Comparison of ENCODE assay signal across 17 cellular contexts in the genomic region with DNA sequence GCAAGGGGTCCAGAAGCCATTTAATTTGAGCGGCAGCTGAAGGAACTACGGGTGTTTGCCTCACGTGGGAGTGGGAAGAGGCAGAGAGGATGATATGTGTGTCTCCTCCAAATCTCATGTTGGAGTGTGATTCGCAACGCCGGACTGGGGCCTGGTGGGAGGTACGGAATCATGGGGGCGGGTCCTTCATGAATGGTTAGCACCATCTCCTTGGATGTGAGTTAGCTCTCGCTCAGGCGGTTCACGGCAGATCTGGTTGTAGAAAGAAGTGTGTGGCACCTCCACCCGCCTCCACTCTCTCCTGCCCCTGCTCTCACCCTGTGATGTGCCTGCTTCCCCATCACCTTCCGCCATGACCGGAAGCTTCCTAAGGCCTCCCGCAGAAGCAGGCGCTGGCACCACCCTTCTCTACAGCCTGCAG.
"Had no signal": no experiment of that assay in that cellular context is flagged by ENCODE, and none has a peak within 500 bp of the region (broad histone marks: within the 10 kb centered on the region; RNA-seq: fewer than 3 reads in every experiment).

No MANE protein-coding gene starts in this region.

- H3K27ac Mint-ChIP-seq: activated B cell treated with CpG ODN at 0.5 μM for 24 hours; activated CD4-positive, alpha-beta memory T cell treated with anti-CD3 and anti-CD28 coated beads, Interleukin-2, amount 10 ng/mL, durations not matched to agents 7 days and 5 days; activated naive CD8-positive, alpha-beta T cell treated with anti-CD3 and anti-CD28 coated beads for 36 hours; naive thymus-derived CD4-positive, alpha-beta T cell; T-cell had no signal

- H3K9ac ChIP-seq: parathyroid adenoma had no signal

- H3K27ac ChIP-seq: gastrocnemius medialis, heart left ventricle, parathyroid adenoma, spleen, transverse colon had no signal

- H3K4me3 ChIP-seq: gastrocnemius medialis, heart left ventricle, spleen, transverse colon had no signal

- H3K27me3 ChIP-seq: gastrocnemius medialis, heart left ventricle, spleen, transverse colon had no signal

- DNase-seq: activated B cell treated with CpG ODN at 0.5 μM for 24 hours; activated CD4-positive, alpha-beta memory T cell treated with anti-CD3 and anti-CD28 coated beads, Interleukin-2, amount 10 ng/mL, durations not matched to agents 7 days and 5 days; activated CD4-positive, alpha-beta T cell treated with anti-CD3 and anti-CD28 coated beads for 4 hours; activated naive CD4-positive, alpha-beta T cell; activated naive CD8-positive, alpha-beta T cell treated with anti-CD3 and anti-CD28 coated beads for 36 hours; amniotic stem cell; gastrocnemius medialis; kidney glomerular epithelial cell; mesenchymal stem cell; naive thymus-derived CD4-positive, alpha-beta T cell; spleen; stimulated activated naive CD4-positive, alpha-beta T cell treated with Interleukin-2 at 50 U/mL for 16 hours; transverse colon had no signal

- ATAC-seq: gastrocnemius medialis; heart left ventricle; naive thymus-derived CD4-positive, alpha-beta T cell; SK-N-SH treated with all-trans-retinoic acid at 6 μM for 48 hours; T-cell had no signal

- H3K27me3 Mint-ChIP-seq: activated B cell treated with CpG ODN at 0.5 μM for 24 hours; activated CD4-positive, alpha-beta memory T cell treated with anti-CD3 and anti-CD28 coated beads, Interleukin-2, amount 10 ng/mL, durations not matched to agents 7 days and 5 days; activated naive CD8-positive, alpha-beta T cell treated with anti-CD3 and anti-CD28 coated beads for 36 hours; naive thymus-derived CD4-positive, alpha-beta T cell; T-cell had no signal

- H3K4me3 Mint-ChIP-seq: activated B cell treated with CpG ODN at 0.5 μM for 24 hours; activated CD4-positive, alpha-beta memory T cell treated with anti-CD3 and anti-CD28 coated beads, Interleukin-2, amount 10 ng/mL, durations not matched to agents 7 days and 5 days; activated naive CD8-positive, alpha-beta T cell treated with anti-CD3 and anti-CD28 coated beads for 36 hours; naive thymus-derived CD4-positive, alpha-beta T cell; T-cell had no signal

- H3K9me3 ChIP-seq: gastrocnemius medialis, heart left ventricle, spleen, transverse colon had no signal

- H3K36me3 ChIP-seq: gastrocnemius medialis, transverse colon had no signal

- H3K9me3 Mint-ChIP-seq: activated B cell treated with CpG ODN at 0.5 μM for 24 hours; activated CD4-positive, alpha-beta memory T cell treated with anti-CD3 and anti-CD28 coated beads, Interleukin-2, amount 10 ng/mL, durations not matched to agents 7 days and 5 days; activated naive CD8-positive, alpha-beta T cell treated with anti-CD3 and anti-CD28 coated beads for 36 hours; T-cell had no signal
